In genomic region chr3:161586836-161587235, GRCh38 we compare ENCODE assay signal across 3 cellular contexts.
"Had no signal": no experiment of that assay in that cellular context is flagged by ENCODE, and none has a peak within 500 bp of the region (broad histone marks: within the 10 kb centered on the region; RNA-seq: fewer than 3 reads in every experiment).

No MANE protein-coding gene starts in this region.

- H3K4me3 ChIP-seq: GM12878 had no signal

- DNase-seq: GDM1, GF-D8 had no signal

- ATAC-seq: GM12878 had no signal
